Comparison of ENCODE assay signal across 8 cellular contexts in genomic region chr5:180809403-180810209, GRCh38.
DNase-seq lines count a peak whose midpoint lies in the region; ATAC-seq lines count a peak whose summit lies in the region.

No MANE protein-coding gene starts in this region.

- peak; percentile 57 for ATAC-seq in GM19035 (IDR thresholded peaks at IDR 0.05; ENCODE audit: unreplicated experiment)
- ATAC-seq in HG03280 (IDR thresholded peaks at IDR 0.05; ENCODE audit: unreplicated experiment): peak; percentile 59

- peak overlapping the region; percentile 99 for H3K27ac ChIP-seq in cingulate gyrus (ENCODE audit: low read depth, low read length)

- DNase-seq in Ammon's horn (ENCODE audit: low spot score) (peak; percentile 93), NCI-H345 (lab: John Stamatoyannopoulos, UW) (peak; percentile 85), left kidney (ENCODE audit: low read depth, low spot score) (peak; percentile 95)
- peak; percentile 64 to 91 (median 76) for DNase-seq in activated CD4-positive, CD25-positive, alpha-beta regulatory T cell (lab: John Stamatoyannopoulos, UW)
- DNase-seq in stimulated activated CD4-positive, alpha-beta T cell treated with anti-CD3 and anti-CD28 coated beads, Interleukin-1b, Interleukin-23, amount 100 ng/mL, for 48 hours: peak; percentile 89

Comparison
In these comparisons a context has a peak if more than half of its experiments do, and no peak if none do; other contexts are left out.
1. Peak in every context shown above with its lines: DNase-seq, ATAC-seq and H3K27ac ChIP-seq.